In the genomic region with DNA sequence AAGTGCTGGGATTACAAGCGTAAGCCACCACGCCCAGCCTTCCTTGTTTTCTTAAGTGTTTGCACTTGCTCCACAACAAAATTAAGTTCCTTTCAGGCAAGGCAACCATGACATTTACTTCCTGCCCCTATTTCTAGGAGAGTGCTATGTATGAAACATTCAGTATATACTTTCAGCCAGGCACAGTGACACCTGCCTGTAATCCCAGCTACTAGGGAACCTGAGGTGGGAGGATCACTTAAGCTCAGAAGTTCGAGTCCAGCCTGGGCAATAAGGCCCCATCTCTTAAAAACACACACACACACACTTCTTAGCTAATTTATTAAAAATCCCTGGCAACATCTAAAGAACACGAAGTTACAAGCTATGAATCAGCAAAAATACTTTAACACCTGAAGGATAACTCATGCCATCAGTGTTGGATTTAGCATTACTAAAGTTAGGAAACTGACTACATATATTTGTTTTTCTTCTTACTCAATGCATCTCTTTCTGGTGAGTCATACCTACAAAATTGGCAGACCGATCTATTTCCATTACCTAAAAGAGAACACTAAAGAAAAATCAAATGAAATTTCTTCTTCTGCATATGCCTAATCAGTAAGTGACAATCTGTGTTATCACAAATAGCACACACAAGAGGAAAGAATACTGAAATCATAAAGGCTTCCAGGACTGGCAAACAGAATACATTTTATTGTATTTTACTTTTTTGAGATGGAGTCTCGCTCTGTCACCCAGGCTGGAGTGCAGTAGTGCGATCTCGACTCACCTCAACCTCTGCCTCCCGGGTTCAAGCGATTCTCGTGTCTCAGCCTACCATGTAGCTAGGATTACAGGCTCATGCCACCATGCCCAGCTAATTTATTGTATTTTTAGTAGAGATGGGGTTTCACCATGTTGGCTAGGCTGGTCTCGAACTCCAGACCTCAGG, we compare ENCODE assay signal across 11 cellular contexts. TPM values are rescaled to one million over a fixed set of nuclear protein-coding genes. Genes with fewer than 3 reads are reported as not detected.
DNase-seq lines count a peak whose midpoint lies in the region; ATAC-seq, FAIRE-seq and TF ChIP-seq lines count a peak whose summit lies in the region.
"Had no signal": no experiment of that assay in that cellular context is flagged by ENCODE, and none has a peak within 500 bp of the region (broad histone marks: within the 10 kb centered on the region; RNA-seq: fewer than 3 reads in every experiment).

No MANE protein-coding gene starts in this region.

- no peak overlapping the region for H3K4me2 ChIP-seq in HepG2 (ENCODE audit: low read depth, low read length)

- no peak for DNase-seq in heart left ventricle
- DNase-seq in Right ventricle myocardium inferior (ENCODE audit: missing footprints): no peak
- no peak for DNase-seq in breast epithelium (ENCODE audit: low spot score in 2 of 2)
- peak; percentile 69 for DNase-seq in HepG2 (ENCODE audit: low spot score)
- DNase-seq in NCI-H1436 (lab: John Stamatoyannopoulos, UW): no peak
- DNase-seq in natural killer cell: no peak
- DNase-seq: activated B cell treated with CpG ODN at 0.5 μM for 24 hours, head of caudate nucleus, MV-4-11 had no signal

- H3K9me3 Mint-ChIP-seq in natural killer cell: no peaks in the 10 kb centered on the region
- H3K9me3 Mint-ChIP-seq: activated B cell treated with CpG ODN at 0.5 μM for 24 hours had no signal

- H3K4me3 ChIP-seq in heart left ventricle (peak overlapping the region; percentile 11 to 58 (median 43)), breast epithelium (no peak overlapping the region), HepG2 (replicated peaks in 1 of 3; ENCODE audit: insufficient read depth in 1 of 3, low read depth in 2 of 3, low read length in 3 of 3) (no peak overlapping the region)

- H3K79me2 ChIP-seq in HepG2 (ENCODE audit: insufficient read depth, low read length): no peaks in the 10 kb centered on the region

- H3K9me3 ChIP-seq in heart left ventricle: no peaks in the 10 kb centered on the region
- H3K9me3 ChIP-seq in breast epithelium: no peaks in the 10 kb centered on the region
- no peaks in the 10 kb centered on the region for H3K9me3 ChIP-seq in HepG2 (ENCODE audit: low read length)

- H3K27me3 ChIP-seq in heart left ventricle (no peaks in the 10 kb centered on the region), breast epithelium (no peaks in the 10 kb centered on the region), HepG2 (ENCODE audit: control insufficient read depth in 1 of 2, insufficient read depth in 2 of 2, low read length in 2 of 2) (no peaks in the 10 kb centered on the region; a peak in 1 of 5 replicates)

- FAIRE-seq in HepG2 (lab: Jason Lieb, UNC): no peak

- POLR2A ChIA-PET in HepG2 (lab: Yijun Ruan, JAX): interaction anchor here (0.5 to 0.9 kb wide), 3 partner anchors 46 to 109 kb away, joined by 3 to 5 read pairs (median 4); a partner anchor contains a TSS

- H3K4me1 Mint-ChIP-seq in natural killer cell: peaks cover 18 to 42% of the 10 kb centered on the region in 2 donors
- H3K4me1 Mint-ChIP-seq: activated B cell treated with CpG ODN at 0.5 μM for 24 hours had no signal

- H3K4me3 Mint-ChIP-seq in natural killer cell: no peak overlapping the region
- H3K4me3 Mint-ChIP-seq: activated B cell treated with CpG ODN at 0.5 μM for 24 hours had no signal

- H3K4me1 ChIP-seq in heart left ventricle (peaks cover 0 to 44% (median 33%) of the 10 kb centered on the region in 12 donors), breast epithelium (no peaks in the 10 kb centered on the region), HepG2 (ENCODE audit: insufficient read depth, low read length) (peaks cover 12% of the 10 kb centered on the region)

- peak overlapping the region in 1 of 2 donors; percentile 32 for H3K27ac Mint-ChIP-seq in natural killer cell
- H3K27ac Mint-ChIP-seq: activated B cell treated with CpG ODN at 0.5 μM for 24 hours had no signal

- intact Hi-C loops in heart left ventricle (cut with DNase I): loop anchor here in 1 of 10 donors (2.0 kb wide), 1 partner anchor 62 kb away; a partner anchor contains a TSS
- intact Hi-C loops in Right ventricle myocardium inferior (cut with DNase I): loop anchor here (5.0 kb wide), 1 partner anchor 40 kb away; a partner anchor contains a TSS
- intact Hi-C loops in breast epithelium (cut with DNase I; ENCODE audit: low total_unique reads): no loop called here
- intact Hi-C loops in HepG2 (cut with micrococcal nuclease; ENCODE audit: unreplicated experiment): no loop called here
- intact Hi-C loops in natural killer cell (cut with micrococcal nuclease): no loop called here

- H3K27me3 Mint-ChIP-seq in natural killer cell (ENCODE audit: low read depth in 2 of 2): no peaks in the 10 kb centered on the region
- H3K27me3 Mint-ChIP-seq: activated B cell treated with CpG ODN at 0.5 μM for 24 hours had no signal

- peaks cover 0 to 41% (median 11%) of the 10 kb centered on the region in 9 donors for H3K36me3 ChIP-seq in heart left ventricle
- no peaks in the 10 kb centered on the region for H3K36me3 ChIP-seq in breast epithelium
- H3K36me3 ChIP-seq in HepG2 (replicated peaks in 1 of 2; ENCODE audit: control insufficient read depth in 1 of 2, insufficient read depth in 2 of 2, low read length in 2 of 2): peaks cover 0 to 3% of the 10 kb centered on the region in 2 experiments; a peak in 3 of 5 replicates

- TF ChIP-seq CTCF in heart left ventricle (IDR thresholded peaks at IDR 0.05): no peak
- no peak for TF ChIP-seq CTCF in breast epithelium (IDR thresholded peaks at IDR 0.05)
- no peak for TF ChIP-seq CTCF in HepG2 (CRISPR knock-in tag; IDR thresholded peaks at IDR 0.05)
- no peak for TF ChIP-seq CTCF in natural killer cell (IDR thresholded peaks at IDR 0.05)

- H2AFZ ChIP-seq in HepG2 (ENCODE audit: low read length): no peak overlapping the region

- BruUV-seq in HepG2 (replicated peaks; lab: Mats Ljungman, UMichigan): no TSS peak

- ATAC-seq in heart left ventricle (peak in 3 of 4 donors; percentile 29 to 38 (median 31)), Right ventricle myocardium inferior (no peak), HepG2 (peak; percentile 60), natural killer cell (no peak), HG03439 (IDR thresholded peaks at IDR 0.05; ENCODE audit: unreplicated experiment) (no peak), GM19328 (IDR thresholded peaks at IDR 0.05; ENCODE audit: unreplicated experiment) (no peak)

- no peak overlapping the region for H3K9ac ChIP-seq in HepG2 (ENCODE audit: insufficient read depth, low read depth, low read length)

- no peak for TF ChIP-seq POLR2A in heart left ventricle (IDR thresholded peaks at IDR 0.05)
- TF ChIP-seq POLR2A in breast epithelium (IDR thresholded peaks at IDR 0.05): no peak
- TF ChIP-seq POLR2A in HepG2 (IDR thresholded peaks at IDR 0.05; ENCODE audit: insufficient read depth in 1 of 2, low read depth in 2 of 2, low read length in 2 of 2): no peak

- H3K27ac ChIP-seq in heart left ventricle: peak overlapping the region; percentile 46 to 81 (median 75)
- peak overlapping the region; percentile 45 to 60 for H3K27ac ChIP-seq in breast epithelium
- peak overlapping the region; percentile 32 for H3K27ac ChIP-seq in HepG2 (ENCODE audit: extremely low read length, insufficient read depth, low read length)

- 55 to 63% (median 60%) methylated on average over 12 of the region's 12 CpGs for WGBS in heart left ventricle, 4 donors
- 83% methylated on average over 12 of the region's 12 CpGs for WGBS in HepG2 (ENCODE audit: low lambda C conversion rate)

- H4K20me1 ChIP-seq in HepG2 (ENCODE audit: insufficient read depth, low read length): no peaks in the 10 kb centered on the region

- H3K36me3 Mint-ChIP-seq in natural killer cell: no peaks in the 10 kb centered on the region

- TF ChIP-seq EP300 in HepG2 (IDR thresholded peaks at IDR 0.05; ENCODE audit: low read depth in 2 of 2, low read length in 2 of 2) (peak in 1 of 2 experiments; percentile 45; a peak in 1 of 4 replicates), HepG2 (CRISPR knock-in tag; IDR thresholded peaks at IDR 0.05; ENCODE audit: borderline replicate concordance) (no peak)

- in situ Hi-C loops in HepG2 (cut with HindIII; ENCODE audit: extremely low pct_ligation_motif_present, low pct_unique_long_range_greater_than_20kb): no loop called here

- TF ChIP-seq RAD21 in HepG2 (CRISPR knock-in tag; IDR thresholded peaks at IDR 0.05): no peak

- CTCF ChIA-PET in HepG2 (lab: Yijun Ruan, JAX; ENCODE audit: low intra/inter-chr PET ratio, low total read pairs): no interaction called here

RNA-seq across cellular contexts. Expression of a gene that starts 41.5 kb away (rescaled TPM):
- total RNA-seq in heart left ventricle (10 to 100 TPM; 41.4 to 76.5 (median 52.0) TPM), Right ventricle myocardium inferior (47.9 TPM), breast epithelium (10 to 100 TPM; 24.3 to 28.2 (median 26.1) TPM), HepG2 (2016; rRNA removed; fragmentation: Illumina TruSeq; extraction: Trizol) (7.8 and 10.1 TPM in 2 replicates), natural killer cell (10 to 100 TPM; 26.7 to 31.8 (median 30.8) TPM)
- polyA plus RNA-seq in heart left ventricle (10 to 100 TPM; 20.5 to 29.4 TPM), HepG2 (2011; rRNA removed) (4.6 and 6.0 TPM in 2 replicates)
- total RNA-seq in HepG2 (2016; cell fraction: cytosol; rRNA removed; fragmentation: Illumina TruSeq; extraction: Trizol; ENCODE audit: low read depth): 2.2 and 2.4 TPM in 2 replicates
- total RNA-seq in HepG2 (2016; cell fraction: insoluble cytoplasmic fraction; rRNA removed; fragmentation: Illumina TruSeq; extraction: Trizol): 8.6 and 9.5 TPM in 2 replicates
- total RNA-seq in HepG2 (2016; cell fraction: membrane; rRNA removed; fragmentation: Illumina TruSeq; extraction: Trizol): 6.1 and 6.2 TPM in 2 replicates
- total RNA-seq in HepG2 (2016; cell fraction: nucleus; rRNA removed; fragmentation: Illumina TruSeq; extraction: Trizol): 10.9 and 11.6 TPM in 2 replicates
- 2.3 and 3.0 TPM in 2 replicates for polyA plus RNA-seq in HepG2 (2011; cell fraction: cytosol; rRNA removed)
- polyA plus RNA-seq in HepG2 (2011; cell fraction: nucleus; rRNA removed): 3.0 and 4.1 TPM in 2 replicates
- polyA plus RNA-seq in HepG2 (2012): 4.1 and 5.7 TPM in 2 replicates
- 2.9 and 3.4 TPM in 2 replicates for polyA plus RNA-seq in HepG2 (2016; cell fraction: cytosol; fragmentation: Illumina TruSeq; extraction: Trizol; ENCODE audit: low read depth)
- polyA plus RNA-seq in HepG2 (2016; cell fraction: insoluble cytoplasmic fraction; fragmentation: Illumina TruSeq; extraction: Trizol; ENCODE audit: low read depth): 11.8 and 12.2 TPM in 2 replicates
- 7.2 and 8.6 TPM in 2 replicates for polyA plus RNA-seq in HepG2 (2016; cell fraction: membrane; fragmentation: Illumina TruSeq; extraction: Trizol; ENCODE audit: low read depth)
- 15.3 and 16.4 TPM in 2 replicates for polyA plus RNA-seq in HepG2 (2016; cell fraction: nucleus; fragmentation: Illumina TruSeq; extraction: Trizol; ENCODE audit: insufficient read depth, low read depth)
- polyA minus RNA-seq in HepG2 (2011; rRNA and poly(A)+ RNA removed; ENCODE audit: low replicate concordance): 3.6 and 12.3 TPM in 2 replicates
- polyA minus RNA-seq in HepG2 (2011; cell fraction: cytosol; rRNA and poly(A)+ RNA removed): 2.1 and 2.6 TPM in 2 replicates
- 11.2 and 12.9 TPM in 2 replicates for polyA minus RNA-seq in HepG2 (2011; cell fraction: nucleus; rRNA and poly(A)+ RNA removed)

RNA-seq across cellular contexts. Expression of a gene that starts 41.6 kb away (rescaled TPM):
- total RNA-seq in heart left ventricle (10 to 100 TPM; 12.5 to 22.4 (median 15.1) TPM), Right ventricle myocardium inferior (11.4 TPM), breast epithelium (10 to 100 TPM; 40.5 to 50.3 (median 40.6) TPM), HepG2 (2016; rRNA removed; fragmentation: Illumina TruSeq; extraction: Trizol) (24.3 TPM in 2 replicates), natural killer cell (10 to 100 TPM; 26.4 to 37.2 (median 27.5) TPM)
- polyA plus RNA-seq in heart left ventricle (10 to 100 TPM in 1 of 2 donors, 1 to 10 TPM in 1; 5.9 to 14.8 TPM), HepG2 (2011; rRNA removed) (15.0 and 15.5 TPM in 2 replicates)
- total RNA-seq in HepG2 (2016; cell fraction: cytosol; rRNA removed; fragmentation: Illumina TruSeq; extraction: Trizol; ENCODE audit: low read depth): 11.5 and 13.9 TPM in 2 replicates
- 22.9 and 26.4 TPM in 2 replicates for total RNA-seq in HepG2 (2016; cell fraction: insoluble cytoplasmic fraction; rRNA removed; fragmentation: Illumina TruSeq; extraction: Trizol)
- total RNA-seq in HepG2 (2016; cell fraction: membrane; rRNA removed; fragmentation: Illumina TruSeq; extraction: Trizol): 14.2 and 15.1 TPM in 2 replicates
- 16.6 and 16.7 TPM in 2 replicates for total RNA-seq in HepG2 (2016; cell fraction: nucleus; rRNA removed; fragmentation: Illumina TruSeq; extraction: Trizol)
- 13.3 and 17.9 TPM in 2 replicates for polyA plus RNA-seq in HepG2 (2011; cell fraction: cytosol; rRNA removed)
- polyA plus RNA-seq in HepG2 (2011; cell fraction: nucleus; rRNA removed): 23.1 and 24.9 TPM in 2 replicates
- polyA plus RNA-seq in HepG2 (2012): 14.2 and 14.7 TPM in 2 replicates
- 6.9 and 9.5 TPM in 2 replicates for polyA plus RNA-seq in HepG2 (2016; cell fraction: cytosol; fragmentation: Illumina TruSeq; extraction: Trizol; ENCODE audit: low read depth)
- 28.8 and 29.9 TPM in 2 replicates for polyA plus RNA-seq in HepG2 (2016; cell fraction: insoluble cytoplasmic fraction; fragmentation: Illumina TruSeq; extraction: Trizol; ENCODE audit: low read depth)
- 9.7 and 12.5 TPM in 2 replicates for polyA plus RNA-seq in HepG2 (2016; cell fraction: membrane; fragmentation: Illumina TruSeq; extraction: Trizol; ENCODE audit: low read depth)
- polyA plus RNA-seq in HepG2 (2016; cell fraction: nucleus; fragmentation: Illumina TruSeq; extraction: Trizol; ENCODE audit: insufficient read depth, low read depth): 24.4 and 27.3 TPM in 2 replicates
- 22.4 and 66.8 TPM in 2 replicates for polyA minus RNA-seq in HepG2 (2011; rRNA and poly(A)+ RNA removed; ENCODE audit: low replicate concordance)
- polyA minus RNA-seq in HepG2 (2011; cell fraction: cytosol; rRNA and poly(A)+ RNA removed): 8.3 and 13.6 TPM in 2 replicates
- 24.7 and 35.2 TPM in 2 replicates for polyA minus RNA-seq in HepG2 (2011; cell fraction: nucleus; rRNA and poly(A)+ RNA removed)

Comparison
In these comparisons a context has a peak if more than half of its experiments do, and no peak if none do; other contexts are left out.
1. ATAC-seq: peak in heart left ventricle (3 of 4) and HepG2 (single experiment); none in Right ventricle myocardium inferior (single experiment), natural killer cell (0 of 3), HG03439 (single experiment) and GM19328 (single experiment).
2. H3K4me3 ChIP-seq: peak in heart left ventricle (12 of 12); none in breast epithelium (0 of 3) and HepG2 (0 of 3).
3. Peak in every context shown above with its lines, with median percentiles within 50 percentile points of each other: H3K27ac ChIP-seq.